8 cellular contexts compared by ENCODE assay signal in genomic region chr3:47578691-47579632, GRCh38. TPM values are rescaled to one million over a fixed set of nuclear protein-coding genes. Genes with fewer than 3 reads are reported as not detected.
DNase-seq lines count a peak whose midpoint lies in the region; ATAC-seq and TF ChIP-seq lines count a peak whose summit lies in the region.

Gene CSPG5, minus strand, starts transcription at chr3:47578865. Its CDS starts 172 bp downstream, at chr3:47578693.

- H3K9me3 ChIP-seq in osteoblast (ENCODE audit: low read depth, low read length), result no peaks in the 10 kb centered on the region

- peak within 1 kb of the TSS; percentile 74 for H3K4me2 ChIP-seq in osteoblast (ENCODE audit: insufficient read depth, low read length)

- H3K4me1 ChIP-seq in osteoblast (ENCODE audit: insufficient read depth, low read length), result no peaks in the 10 kb centered on the region

- H3K4me3 ChIP-seq in osteoblast (ENCODE audit: insufficient read depth, low read length), result peak within 1 kb of the TSS; percentile 58

- no peak within 1 kb of the TSS for H3K27ac ChIP-seq in osteoblast (ENCODE audit: low read depth, low read length)

- no peak for ATAC-seq in GM18519 (IDR thresholded peaks at IDR 0.05; ENCODE audit: low FRiP score, unreplicated experiment)

- H4K20me1 ChIP-seq in osteoblast (ENCODE audit: insufficient read depth, low read length), result peaks cover 4% of the 10 kb centered on the region

- TF ChIP-seq CTCF in osteoblast (IDR thresholded peaks at IDR 0.05; ENCODE audit: extremely low read depth, low read depth, low read length), result no peak

- no peaks in the 10 kb centered on the region for H3K79me2 ChIP-seq in osteoblast (ENCODE audit: insufficient read depth, low read length)

- no peaks in the 10 kb centered on the region for H3K36me3 ChIP-seq in osteoblast (ENCODE audit: insufficient read depth, low read length)

- peak within 1 kb of the TSS; percentile 35 for H2AFZ ChIP-seq in osteoblast (ENCODE audit: low read length)

- peaks cover 49% of the 10 kb centered on the region for H3K27me3 ChIP-seq in osteoblast (ENCODE audit: insufficient read depth, low read length)

- DNase-seq in ELF-1 (ENCODE audit: low read depth, low spot score), result peak; percentile 21
- DNase-seq in LoVo (ENCODE audit: low spot score), result peak; percentile 30
- DNase-seq in activated effector memory CD4-positive, alpha-beta T cell treated with Interleukin-2 at 50 U/mL for 16 hours, result peak; percentile 11
- DNase-seq in germinal center (ENCODE audit: low spot score), result peak; percentile 43
- DNase-seq in osteoblast (ENCODE audit: insufficient read length, low spot score, missing footprints), result peak; percentile 86
- DNase-seq in effector CD8-positive, alpha-beta T cell (lab: John Stamatoyannopoulos, UW), result no peak
- DNase-seq in SHP77 treated with DMSO at 0.1 percent for 48 hours (lab: John Stamatoyannopoulos, UW), result no peak

RNA-seq across cellular contexts. Expression of gene CSPG5, which starts in this region (rescaled TPM):
- total RNA-seq in osteoblast, result under 0.01 and 0.29 TPM in 2 replicates

Comparison
In these comparisons a context has a peak if more than half of its experiments do, and no peak if none do; other contexts are left out.
1. Peak in DNase-seq, H3K4me3 ChIP-seq and H3K4me2 ChIP-seq in osteoblast; RNA of the gene not detected or under 1 TPM.
2. DNase-seq: peak in ELF-1 (single experiment), LoVo (single experiment), activated effector memory CD4-positive, alpha-beta T cell treated with Interleukin-2 at 50 U/mL for 16 hours (single experiment) and germinal center (single experiment); none in effector CD8-positive, alpha-beta T cell (single experiment) and SHP77 treated with DMSO at 0.1 percent for 48 hours (single experiment).